Comparison of ENCODE assay signal across 9 cellular contexts in genomic region chr17:75034236-75034908, GRCh38. TPM values are rescaled to one million over a fixed set of nuclear protein-coding genes. Genes with fewer than 3 reads are reported as not detected.
A peak's percentile ranks its signal among the peaks of the same experiment; 100 is the strongest.
DNase-seq lines count a peak whose midpoint lies in the region; ATAC-seq, FAIRE-seq and TF ChIP-seq lines count a peak whose summit lies in the region.
"Had no signal": no experiment of that assay in that cellular context is flagged by ENCODE, and none has a peak within 500 bp of the region (broad histone marks: within the 10 kb centered on the region; RNA-seq: fewer than 3 reads in every experiment).

No MANE protein-coding gene starts in this region.

- H3K4me3 ChIP-seq in Karpas-422 (ENCODE audit: low read length): peak overlapping the region; percentile 49; the same call in 1 of the 2 replicates
- peak overlapping the region; percentile 64 to 85 (median 74) for H3K4me3 ChIP-seq in fibroblast of lung (replicated peaks in 1 of 4; ENCODE audit: control extremely low read depth in 1 of 4, insufficient read depth in 1 of 4, low read depth in 3 of 4, low read length in 4 of 4)
- H3K4me3 ChIP-seq in naive thymus-derived CD4-positive, alpha-beta T cell (ENCODE audit: low read length): peak overlapping the region; percentile 72

- H3K9me3 ChIP-seq in Karpas-422 (ENCODE audit: low read length) (peaks cover 6% of the 10 kb centered on the region), fibroblast of lung (ENCODE audit: control insufficient read depth, insufficient read depth, low read depth, low read length) (no peaks in the 10 kb centered on the region)
- no peaks in the 10 kb centered on the region for H3K9me3 ChIP-seq in naive thymus-derived CD4-positive, alpha-beta T cell (ENCODE audit: control insufficient read depth in 2 of 3, low read length in 3 of 3)

- H2AFZ ChIP-seq in Karpas-422 (ENCODE audit: low read length): peak overlapping the region; percentile 87
- peak overlapping the region; percentile 94 for H2AFZ ChIP-seq in fibroblast of lung (ENCODE audit: low read length)

- H3K36me3 Mint-ChIP-seq in naive thymus-derived CD4-positive, alpha-beta T cell: peaks cover 0 to 9% (median 5%) of the 10 kb centered on the region in 5 donors

- H3K4me1 Mint-ChIP-seq in naive thymus-derived CD4-positive, alpha-beta T cell: peaks cover 26 to 73% (median 58%) of the 10 kb centered on the region in 7 donors

- peak; percentile 7 to 14 for TF ChIP-seq CTCF in fibroblast of lung (conservative IDR thresholded peaks at IDR 0.05 in 1 of 2, IDR thresholded peaks at IDR 0.05 in 1 of 2; ENCODE audit: low read depth in 1 of 2, low read length in 2 of 2)

- H3K4me2 ChIP-seq in Karpas-422 (ENCODE audit: low read depth, low read length, poor library complexity, severe bottlenecking) (peak overlapping the region; percentile 87), fibroblast of lung (ENCODE audit: extremely low read depth, insufficient read depth, low read length) (peak overlapping the region; percentile 76)

- peaks cover 0 to 10% (median 0%) of the 10 kb centered on the region in 5 donors for H3K27me3 Mint-ChIP-seq in naive thymus-derived CD4-positive, alpha-beta T cell

- no peaks in the 10 kb centered on the region for H3K9me2 ChIP-seq in Karpas-422 (replicated peaks; ENCODE audit: insufficient read depth, low read length)

- FAIRE-seq in RCC 7860 (lab: Jason Lieb, UNC): no peak
- FAIRE-seq: colon had no signal

- H3K27ac Mint-ChIP-seq in naive thymus-derived CD4-positive, alpha-beta T cell: peak overlapping the region; percentile 95 to 100 (median 99)

- peaks cover 6% of the 10 kb centered on the region for H3K36me3 ChIP-seq in Karpas-422 (ENCODE audit: insufficient read depth, low read length)
- H3K36me3 ChIP-seq in fibroblast of lung (ENCODE audit: control insufficient read depth, insufficient read depth, low read length): peaks cover 3% of the 10 kb centered on the region
- H3K36me3 ChIP-seq in naive thymus-derived CD4-positive, alpha-beta T cell (ENCODE audit: control insufficient read depth in 2 of 3, insufficient read depth in 3 of 3, low read length in 3 of 3): peaks cover under 1 to 13% (median 2%) of the 10 kb centered on the region in 3 experiments

- peak; percentile 76 for DNase-seq in COLO829 (ENCODE audit: low spot score)
- peak; percentile 92 for DNase-seq in Karpas-422
- peak; percentile 92 for DNase-seq in RCC 7860 (ENCODE audit: low spot score)
- DNase-seq in activated T-helper 1 cell treated with anti-CD3 and anti-CD28 coated beads, Interleukin-2, amount 50 U/mL, for 16 hours (ENCODE audit: low read depth in 1 of 2, low spot score in 1 of 2): peak; percentile 50 to 73
- peak; percentile 81 to 90 for DNase-seq in fibroblast of lung (ENCODE audit: low read depth in 2 of 2)
- DNase-seq in naive thymus-derived CD4-positive, alpha-beta T cell: peak; percentile 63 to 95 (median 77)
- DNase-seq in stimulated activated CD8-positive, alpha-beta memory T cell treated with anti-CD3 and anti-CD28 coated beads, Interleukin-7, amount 100 ng/mL, for 48 hours (ENCODE audit: extremely low read depth in 1 of 2, low read depth in 1 of 2): peak; percentile 83 to 91

- intact Hi-C loops in naive thymus-derived CD4-positive, alpha-beta T cell (cut with micrococcal nuclease): loop anchor here (1.0 to 10.0 kb wide), 8 partner anchors 12 to 370 kb away; partner anchors contain the start of genes GRB2 (in 2 of the 2), ATP5PD (in 1 of the 2), GGA3 (in 1 of the 2) and HID1 (in 1 of the 2)

- peak overlapping the region; percentile 85 to 97 (median 94) for H3K4me3 Mint-ChIP-seq in naive thymus-derived CD4-positive, alpha-beta T cell

- H3K27me3 ChIP-seq in Karpas-422 (ENCODE audit: low read length): no peaks in the 10 kb centered on the region
- no peaks in the 10 kb centered on the region for H3K27me3 ChIP-seq in fibroblast of lung (ENCODE audit: control insufficient read depth, insufficient read depth, low read length)
- H3K27me3 ChIP-seq in naive thymus-derived CD4-positive, alpha-beta T cell (ENCODE audit: control insufficient read depth in 2 of 2, insufficient read depth in 2 of 2, low read length in 2 of 2): no peaks in the 10 kb centered on the region

- peaks cover 32% of the 10 kb centered on the region for H3K4me1 ChIP-seq in Karpas-422 (ENCODE audit: low read length)
- peaks cover 10% of the 10 kb centered on the region for H3K4me1 ChIP-seq in fibroblast of lung (ENCODE audit: control insufficient read depth, extremely low read depth, insufficient read depth, low read length)
- peaks cover 36 to 40% of the 10 kb centered on the region in 2 donors for H3K4me1 ChIP-seq in naive thymus-derived CD4-positive, alpha-beta T cell (ENCODE audit: control insufficient read depth in 2 of 2, insufficient read depth in 2 of 2, low read length in 2 of 2)

- CTCF ChIA-PET in naive thymus-derived CD4-positive, alpha-beta T cell (lab: Charles Lee): interaction anchor here (1.0 to 2.2 kb wide), 2 partner anchors 13 to 22 kb away, joined by 3 to 10 read pairs; partner anchors contain the start of genes ATP5PD, KCTD2 and MRPL58

- peak; percentile 49 for ATAC-seq in GM21576 (IDR thresholded peaks at IDR 0.05; ENCODE audit: unreplicated experiment)
- peak; percentile 37 for ATAC-seq in naive thymus-derived CD4-positive, alpha-beta T cell

- no peak overlapping the region for H3K27ac ChIP-seq in Karpas-422 (ENCODE audit: low read length)
- H3K27ac ChIP-seq in fibroblast of lung (ENCODE audit: insufficient read depth, low read length): peak overlapping the region; percentile 96
- peak overlapping the region; percentile 77 for H3K27ac ChIP-seq in naive thymus-derived CD4-positive, alpha-beta T cell (ENCODE audit: low read depth, low read length)

- H3K79me2 ChIP-seq in Karpas-422 (ENCODE audit: low read length) (no peaks in the 10 kb centered on the region), fibroblast of lung (ENCODE audit: control insufficient read depth, insufficient read depth, low read length) (no peaks in the 10 kb centered on the region)

- peaks cover 0 to 28% (median 0%) of the 10 kb centered on the region in 11 donors for H3K9me3 Mint-ChIP-seq in naive thymus-derived CD4-positive, alpha-beta T cell

- POLR2A ChIA-PET in naive thymus-derived CD4-positive, alpha-beta T cell (lab: Charles Lee): interaction anchor here (0.7 to 4.5 kb wide), 14 partner anchors 9 to 454 kb away, joined by 3 to 58 read pairs (median 4); partner anchors contain the start of genes ATP5PD, HID1, KCTD2 and MRPL58

- H3K9ac ChIP-seq in Karpas-422 (ENCODE audit: low read length) (peak overlapping the region; percentile 49), fibroblast of lung (ENCODE audit: insufficient read depth, low read length) (peak overlapping the region; percentile 82)

- H4K20me1 ChIP-seq in Karpas-422 (ENCODE audit: insufficient read depth, low read depth, low read length) (no peaks in the 10 kb centered on the region), fibroblast of lung (ENCODE audit: control insufficient read depth, extremely low read depth, insufficient read depth, low read length) (no peaks in the 10 kb centered on the region)

RNA-seq across cellular contexts. Expression of gene ATP5PD, which starts 12.4 kb away (rescaled TPM):
- total RNA-seq in Karpas-422 (2014; rRNA removed; shearing (Covaris generic); ENCODE audit: low replicate concordance): 186 and 187 TPM in 2 replicates
- 258 and 317 TPM in 2 replicates for total RNA-seq in fibroblast of lung
- 442 and 521 TPM in 2 replicates for polyA plus RNA-seq in fibroblast of lung
- 652 and 693 TPM in 2 replicates for polyA plus RNA-seq in fibroblast of lung (2012)
- 93.1 and 124 TPM in 2 replicates for polyA minus RNA-seq in fibroblast of lung (ENCODE audit: low replicate concordance)
- 100 to 1,000 TPM; 113 to 195 (median 161) TPM for total RNA-seq in naive thymus-derived CD4-positive, alpha-beta T cell
- polyA plus RNA-seq in naive thymus-derived CD4-positive, alpha-beta T cell: 100 to 1,000 TPM; 362 to 478 TPM

RNA-seq across cellular contexts. Expression of gene KCTD2, which starts 12.7 kb away (rescaled TPM):
- total RNA-seq in Karpas-422 (2014; rRNA removed; shearing (Covaris generic); ENCODE audit: low replicate concordance): 21.0 and 24.7 TPM in 2 replicates
- 17.5 and 17.7 TPM in 2 replicates for total RNA-seq in fibroblast of lung
- polyA plus RNA-seq in fibroblast of lung: 29.5 and 35.8 TPM in 2 replicates
- 15.0 and 17.6 TPM in 2 replicates for polyA plus RNA-seq in fibroblast of lung (2012)
- polyA minus RNA-seq in fibroblast of lung (ENCODE audit: low replicate concordance): 21.7 and 26.5 TPM in 2 replicates
- 10 to 100 TPM; 19.5 to 35.7 (median 23.0) TPM for total RNA-seq in naive thymus-derived CD4-positive, alpha-beta T cell
- polyA plus RNA-seq in naive thymus-derived CD4-positive, alpha-beta T cell: 1 to 10 TPM; 4.8 to 8.7 TPM

RNA-seq across cellular contexts. Expression of gene MRPL58, which starts 21.9 kb away (rescaled TPM):
- total RNA-seq in Karpas-422 (2014; rRNA removed; shearing (Covaris generic); ENCODE audit: low replicate concordance): 33.8 and 34.6 TPM in 2 replicates
- total RNA-seq in fibroblast of lung: 26.5 and 35.2 TPM in 2 replicates
- 49.1 and 60.8 TPM in 2 replicates for polyA plus RNA-seq in fibroblast of lung
- polyA plus RNA-seq in fibroblast of lung (2012): 42.0 and 60.0 TPM in 2 replicates
- 7.4 and 11.2 TPM in 2 replicates for polyA minus RNA-seq in fibroblast of lung (ENCODE audit: low replicate concordance)
- 10 to 100 TPM; 11.7 to 46.1 (median 23.0) TPM for total RNA-seq in naive thymus-derived CD4-positive, alpha-beta T cell
- polyA plus RNA-seq in naive thymus-derived CD4-positive, alpha-beta T cell: 10 to 100 TPM; 55.3 to 71.4 TPM

RNA-seq across cellular contexts. Expression of gene CDR2L, which starts 46.9 kb away (rescaled TPM):
- not detected in 2 replicates for total RNA-seq in Karpas-422 (2014; rRNA removed; shearing (Covaris generic); ENCODE audit: low replicate concordance)
- total RNA-seq in fibroblast of lung: 6.7 and 12.2 TPM in 2 replicates
- 8.5 and 9.7 TPM in 2 replicates for polyA plus RNA-seq in fibroblast of lung
- 15.6 and 18.4 TPM in 2 replicates for polyA plus RNA-seq in fibroblast of lung (2012)
- 16.5 and 17.2 TPM in 2 replicates for polyA minus RNA-seq in fibroblast of lung (ENCODE audit: low replicate concordance)
- under 1 TPM in 3 of 5 experiments, not detected in 2; 0.08 to 0.17 (median 0.16) TPM for total RNA-seq in naive thymus-derived CD4-positive, alpha-beta T cell
- not detected for polyA plus RNA-seq in naive thymus-derived CD4-positive, alpha-beta T cell

RNA-seq across cellular contexts. Expression of gene SLC16A5, which starts 53.4 kb away (rescaled TPM):
- total RNA-seq in Karpas-422 (2014; rRNA removed; shearing (Covaris generic); ENCODE audit: low replicate concordance): not detected in 2 replicates
- 3.6 and 8.4 TPM in 2 replicates for total RNA-seq in fibroblast of lung
- 1.5 and 2.4 TPM in 2 replicates for polyA plus RNA-seq in fibroblast of lung
- 1.7 and 3.4 TPM in 2 replicates for polyA plus RNA-seq in fibroblast of lung (2012)
- polyA minus RNA-seq in fibroblast of lung (ENCODE audit: low replicate concordance): 4.7 and 6.4 TPM in 2 replicates
- 10 to 100 TPM in 4 of 5 experiments, 1 to 10 TPM in 1; 9.2 to 26.3 (median 24.5) TPM for total RNA-seq in naive thymus-derived CD4-positive, alpha-beta T cell
- 1 to 10 TPM; 5.9 to 7.6 TPM for polyA plus RNA-seq in naive thymus-derived CD4-positive, alpha-beta T cell
